29 cellular contexts compared by ENCODE assay signal in genomic region chr14:71492346-71492745, GRCh38.
DNase-seq lines count a peak whose midpoint lies in the region; ATAC-seq, FAIRE-seq and TF ChIP-seq lines count a peak whose summit lies in the region.
"Had no signal": no experiment of that assay in that cellular context is flagged by ENCODE, and none has a peak within 500 bp of the region (broad histone marks: within the 10 kb centered on the region; RNA-seq: fewer than 3 reads in every experiment).

No MANE protein-coding gene starts in this region.

- no peak overlapping the region for H3K4me3 ChIP-seq in HepG2 (replicated peaks in 1 of 3; ENCODE audit: insufficient read depth in 1 of 3, low read depth in 2 of 3, low read length in 3 of 3)
- no peak overlapping the region for H3K4me3 ChIP-seq in right lobe of liver
- no peak overlapping the region for H3K4me3 ChIP-seq in esophagus muscularis mucosa
- H3K4me3 ChIP-seq in osteoblast (ENCODE audit: insufficient read depth, low read length), result no peak overlapping the region
- no peak overlapping the region for H3K4me3 ChIP-seq in neural progenitor cell
- H3K4me3 ChIP-seq: Peyer's patch, right atrium auricular region, SJCRH30 had no signal

- H3F3A ChIP-seq in neural progenitor cell (ENCODE audit: low read depth), result no peaks in the 10 kb centered on the region

- CTCF ChIA-PET in HepG2 (lab: Yijun Ruan, JAX; ENCODE audit: low intra/inter-chr PET ratio, low total read pairs), result no interaction called here

- ATAC-seq in HepG2, result peak; percentile 42
- ATAC-seq in right lobe of liver, result no peak
- ATAC-seq: T-cell had no signal

- H4K20me1 ChIP-seq in HepG2 (ENCODE audit: insufficient read depth, low read length) (no peaks in the 10 kb centered on the region), osteoblast (ENCODE audit: insufficient read depth, low read length) (no peaks in the 10 kb centered on the region), neural progenitor cell (ENCODE audit: low read depth) (peaks cover 2% of the 10 kb centered on the region)

- H2AFZ ChIP-seq in HepG2 (ENCODE audit: low read length) (no peak overlapping the region), osteoblast (ENCODE audit: low read length) (no peak overlapping the region), neural progenitor cell (replicated peaks) (no peak overlapping the region)

- peaks cover 12% of the 10 kb centered on the region for H3K4me1 Mint-ChIP-seq in neural progenitor cell

- peak overlapping the region; percentile 37; the same call in 1 of the 2 replicates for H3K4me2 ChIP-seq in HepG2 (ENCODE audit: low read depth, low read length)
- H3K4me2 ChIP-seq in osteoblast (ENCODE audit: insufficient read depth, low read length), result no peak overlapping the region
- H3K4me2 ChIP-seq in neural progenitor cell, result no peak overlapping the region
- H3K4me2 ChIP-seq: KMS-11 had no signal

- H3K27ac ChIP-seq in HepG2 (ENCODE audit: extremely low read length, insufficient read depth, low read length) (peak overlapping the region; percentile 43), right lobe of liver (no peak overlapping the region), esophagus muscularis mucosa (replicated peaks in 1 of 4) (peak overlapping the region; percentile 49 to 57 (median 53)), osteoblast (ENCODE audit: low read depth, low read length) (peak overlapping the region; percentile 29), neural progenitor cell (no peak overlapping the region)
- H3K27ac ChIP-seq: KMS-11, Peyer's patch, right atrium auricular region, SJCRH30 had no signal

- intact Hi-C loops in HepG2 (cut with micrococcal nuclease; ENCODE audit: unreplicated experiment) (no loop called here), right lobe of liver (cut with DNase I) (no loop called here), esophagus muscularis mucosa (cut with DNase I) (no loop called here)

- no peak for FAIRE-seq in HepG2 (lab: Jason Lieb, UNC)
- FAIRE-seq: bronchial epithelial cell, endometrium had no signal

- no peaks in the 10 kb centered on the region for H3K27me3 Mint-ChIP-seq in neural progenitor cell (ENCODE audit: insufficient read depth, low read depth)
- H3K27me3 Mint-ChIP-seq: activated CD4-positive, alpha-beta memory T cell treated with anti-CD3 and anti-CD28 coated beads for 36 hours; B cell; CD8-positive, alpha-beta memory T cell; T-cell; type B pancreatic cell had no signal

- H3K27ac Mint-ChIP-seq in neural progenitor cell, result no peak overlapping the region
- H3K27ac Mint-ChIP-seq: activated CD4-positive, alpha-beta memory T cell treated with anti-CD3 and anti-CD28 coated beads for 36 hours; B cell; T-cell; type B pancreatic cell had no signal

- H3K36me3 ChIP-seq in HepG2 (replicated peaks in 1 of 2; ENCODE audit: control insufficient read depth in 1 of 2, insufficient read depth in 2 of 2, low read length in 2 of 2) (no peaks in the 10 kb centered on the region; a peak in 1 of 5 replicates), right lobe of liver (no peaks in the 10 kb centered on the region), esophagus muscularis mucosa (no peaks in the 10 kb centered on the region), osteoblast (ENCODE audit: insufficient read depth, low read length) (peaks cover 4% of the 10 kb centered on the region), neural progenitor cell (peaks cover 3% of the 10 kb centered on the region)
- H3K36me3 ChIP-seq: Peyer's patch, right atrium auricular region, SJCRH30 had no signal

- TF ChIP-seq RAD21 in HepG2 (CRISPR knock-in tag; IDR thresholded peaks at IDR 0.05), result no peak

- peaks cover 33% of the 10 kb centered on the region for H3K4me1 ChIP-seq in HepG2 (ENCODE audit: insufficient read depth, low read length)
- no peaks in the 10 kb centered on the region for H3K4me1 ChIP-seq in right lobe of liver
- H3K4me1 ChIP-seq in esophagus muscularis mucosa, result peaks cover 3 to 49% (median 44%) of the 10 kb centered on the region in 4 donors
- peaks cover 47% of the 10 kb centered on the region for H3K4me1 ChIP-seq in osteoblast (ENCODE audit: insufficient read depth, low read length)
- peaks cover 10% of the 10 kb centered on the region for H3K4me1 ChIP-seq in neural progenitor cell
- H3K4me1 ChIP-seq: right atrium auricular region, SJCRH30 had no signal

- peaks cover 4% of the 10 kb centered on the region for H3K9me3 Mint-ChIP-seq in neural progenitor cell
- H3K9me3 Mint-ChIP-seq: type B pancreatic cell had no signal

- no peak overlapping the region; the same call in 1 of the 2 replicates for H3K9ac ChIP-seq in HepG2 (ENCODE audit: insufficient read depth, low read depth, low read length)
- no peak overlapping the region for H3K9ac ChIP-seq in neural progenitor cell
- H3K9ac ChIP-seq: KMS-11 had no signal

- no peak for TF ChIP-seq EP300 in HepG2 (IDR thresholded peaks at IDR 0.05; ENCODE audit: low read depth in 2 of 2, low read length in 2 of 2)
- TF ChIP-seq EP300 in HepG2 (CRISPR knock-in tag; IDR thresholded peaks at IDR 0.05; ENCODE audit: borderline replicate concordance), result no peak
- TF ChIP-seq EP300 in esophagus muscularis mucosa (IDR thresholded peaks at IDR 0.05), result no peak

- 95% methylated on average over 2 of the region's 5 CpGs for WGBS in HepG2 (ENCODE audit: low lambda C conversion rate)
- WGBS in right lobe of liver (ENCODE audit: insufficient coverage, low coverage, low lambda C conversion rate, missing lambda C conversion rate), result 83% methylated on average over 4 of the region's 5 CpGs
- 55% methylated on average over 5 of the region's 5 CpGs for WGBS in esophagus muscularis mucosa

- TF ChIP-seq CTCF in HepG2 (CRISPR knock-in tag; IDR thresholded peaks at IDR 0.05) (no peak), right lobe of liver (IDR thresholded peaks at IDR 0.05) (no peak), esophagus muscularis mucosa (IDR thresholded peaks at IDR 0.05) (no peak), osteoblast (IDR thresholded peaks at IDR 0.05; ENCODE audit: extremely low read depth, low read depth, low read length) (no peak), neural progenitor cell (IDR thresholded peaks at IDR 0.05) (no peak)

- DNase-seq in HepG2 (ENCODE audit: low spot score) (no peak), right lobe of liver (no peak), esophagus muscularis mucosa (ENCODE audit: extremely low spot score) (no peak), osteoblast (ENCODE audit: insufficient read length, low spot score, missing footprints) (no peak), activated T-cell treated with anti-CD3 and anti-CD28 coated beads for 4 hours (no peak), neural progenitor cell (ENCODE audit: low spot score) (no peak), activated gamma-delta T cell treated with Interleukin-2 at 50 U/mL for 16 hours (no peak)
- DNase-seq in activated T-cell treated with anti-CD3 and anti-CD28 coated beads, Interleukin-2, amount 50 U/mL, for 48 hours, result no peak
- DNase-seq: 8988T; activated CD4-positive, alpha-beta memory T cell treated with anti-CD3 and anti-CD28 coated beads for 36 hours; activated CD8-positive, alpha-beta memory T cell treated with anti-CD3 and anti-CD28 coated beads, Interleukin-2, amount 50 U/mL, for 48 hours; activated gamma-delta T cell; CD8-positive, alpha-beta memory T cell; cortex of kidney; DMS79; glutamatergic neuron; NCI-H146; NCI-H524 treated with DMSO at 0.1 percent for 48 hours; occipital lobe; Peyer's patch; SJCRH30; stimulated activated CD4-positive, alpha-beta T cell treated with anti-CD3 and anti-CD28 coated beads, Interleukin-15, amount 100 ng/mL, for 24 hours; T-cell had no signal

- H3K9me3 ChIP-seq in HepG2 (ENCODE audit: low read length) (no peaks in the 10 kb centered on the region), right lobe of liver (no peaks in the 10 kb centered on the region), esophagus muscularis mucosa (no peaks in the 10 kb centered on the region), osteoblast (ENCODE audit: low read depth, low read length) (no peaks in the 10 kb centered on the region), neural progenitor cell (ENCODE audit: low read depth) (no peaks in the 10 kb centered on the region)
- H3K9me3 ChIP-seq: Peyer's patch, right atrium auricular region, SJCRH30 had no signal

- POLR2A ChIA-PET in HepG2 (lab: Yijun Ruan, JAX), result interaction anchor here (1.0 kb wide), 1 partner anchor 9 kb away, joined by 3 read pairs; no protein-coding TSS in a partner anchor

- H3K4me3 Mint-ChIP-seq in neural progenitor cell, result no peak overlapping the region
- H3K4me3 Mint-ChIP-seq: activated CD4-positive, alpha-beta memory T cell treated with anti-CD3 and anti-CD28 coated beads for 36 hours; B cell; CD8-positive, alpha-beta memory T cell; T-cell; type B pancreatic cell had no signal

- in situ Hi-C loops in HepG2 (cut with HindIII; ENCODE audit: extremely low pct_ligation_motif_present, low pct_unique_long_range_greater_than_20kb), result no loop called here

- H3K36me3 Mint-ChIP-seq in neural progenitor cell, result peaks cover 11% of the 10 kb centered on the region

- H3K79me2 ChIP-seq in HepG2 (ENCODE audit: insufficient read depth, low read length) (peaks cover 3% of the 10 kb centered on the region), osteoblast (ENCODE audit: insufficient read depth, low read length) (peaks cover 74% of the 10 kb centered on the region), neural progenitor cell (ENCODE audit: low read depth) (peaks cover 64% of the 10 kb centered on the region)

- BruUV-seq in HepG2 (replicated peaks; lab: Mats Ljungman, UMichigan), result no TSS peak

- H3K27me3 ChIP-seq in HepG2 (ENCODE audit: control insufficient read depth in 1 of 2, insufficient read depth in 2 of 2, low read length in 2 of 2), result no peaks in the 10 kb centered on the region
- no peaks in the 10 kb centered on the region for H3K27me3 ChIP-seq in right lobe of liver
- H3K27me3 ChIP-seq in esophagus muscularis mucosa, result no peaks in the 10 kb centered on the region
- no peaks in the 10 kb centered on the region for H3K27me3 ChIP-seq in osteoblast (ENCODE audit: insufficient read depth, low read length)
- H3K27me3 ChIP-seq in neural progenitor cell, result no peaks in the 10 kb centered on the region
- H3K27me3 ChIP-seq: Peyer's patch, right atrium auricular region, SJCRH30 had no signal

- TF ChIP-seq POLR2A in HepG2 (IDR thresholded peaks at IDR 0.05; ENCODE audit: insufficient read depth in 1 of 2, low read depth in 2 of 2, low read length in 2 of 2) (no peak), right lobe of liver (IDR thresholded peaks at IDR 0.05) (no peak), esophagus muscularis mucosa (IDR thresholded peaks at IDR 0.05; ENCODE audit: low read depth) (no peak)

TF ChIP-seq in HepG2, 621 proteins besides CTCF, POLR2A, EP300 and RAD21:
- 0 out of 2 replicates have a peak, but pooled peaks have one; percentile 5 for TF ChIP-seq SNAI1 (CRISPR knock-in tag; IDR thresholded peaks at IDR 0.05; ENCODE audit: borderline replicate concordance)
- TF ChIP-seq ZNF567 (CRISPR knock-in tag; IDR thresholded peaks at IDR 0.05; ENCODE audit: borderline replicate concordance), result no peak

Comparison
In these comparisons a context has a peak if more than half of its experiments do, and no peak if none do; other contexts are left out.
1. H3K27ac ChIP-seq: peak in HepG2 (single experiment), esophagus muscularis mucosa (4 of 4) and osteoblast (single experiment); none in right lobe of liver (0 of 3) and neural progenitor cell (single experiment).